In the genomic region with DNA sequence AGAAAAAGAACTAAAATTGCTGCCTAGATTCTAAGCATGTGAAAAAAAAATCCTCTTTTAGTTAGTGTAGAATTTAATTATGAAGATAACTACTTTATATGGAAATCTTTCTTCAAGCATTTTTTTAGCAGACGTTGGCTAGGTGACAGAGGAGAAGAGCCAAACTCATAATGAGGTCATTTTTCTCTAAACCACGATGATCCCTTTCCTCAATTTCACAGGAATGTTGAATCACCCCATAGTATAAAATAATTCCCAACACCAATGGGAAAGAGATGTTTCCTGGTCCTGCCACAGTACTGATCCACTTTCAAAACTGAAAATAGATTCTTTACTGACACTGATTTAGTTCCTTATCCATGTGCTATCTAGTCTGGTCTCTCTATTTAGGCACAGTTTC, we compare ENCODE assay signal across 22 cellular contexts.
"Had no signal": no experiment of that assay in that cellular context is flagged by ENCODE, and none has a peak within 500 bp of the region (broad histone marks: within the 10 kb centered on the region; RNA-seq: fewer than 3 reads in every experiment).

No MANE protein-coding gene starts in this region.

- H3K4me3 ChIP-seq: coronary artery, esophagus muscularis mucosa, left ventricle myocardium inferior, mucosa of descending colon, pancreas, sigmoid colon, thyroid gland had no signal

- H3K27ac ChIP-seq: brain microvascular endothelial cell, coronary artery, foreskin keratinocyte, left ventricle myocardium inferior, pancreas, sigmoid colon, thyroid gland had no signal

- H3K9me3 ChIP-seq: esophagus muscularis mucosa, left ventricle myocardium inferior, mucosa of descending colon, pancreas, sigmoid colon, thyroid gland had no signal

- H3K4me1 ChIP-seq: foreskin keratinocyte, left ventricle myocardium inferior, sigmoid colon, thyroid gland had no signal

- DNase-seq: activated CD4-positive, alpha-beta memory T cell treated with anti-CD3 and anti-CD28 coated beads, Interleukin-2, amount 10 ng/mL, durations not matched to agents 7 days and 5 days; activated CD4-positive, alpha-beta T cell treated with anti-CD3 and anti-CD28 coated beads for 4 hours; activated effector memory CD4-positive, alpha-beta T cell treated with anti-CD3 and anti-CD28 coated beads, Interleukin-2, amount 50 U/mL, for 16 hours; activated T-cell treated with anti-CD3 and anti-CD28 coated beads, Interleukin-2, amount 50 U/mL, for 4 hours; brain microvascular endothelial cell; glutamatergic neuron; hypothalamus; kidney; left ventricle myocardium inferior; mucosa of descending colon; naive thymus-derived CD4-positive, alpha-beta T cell; pancreas; sigmoid colon; stimulated activated CD4-positive, alpha-beta T cell treated with anti-CD3 and anti-CD28 coated beads, Interleukin-12 subunit alpha, Interleukin-12 subunit beta, amount 100 ng/mL, for 4 hours; stimulated activated CD4-positive, alpha-beta T cell treated with anti-CD3 and anti-CD28 coated beads, Interleukin-2, amount 100 ng/mL, for 24 hours; thyroid gland had no signal

- ATAC-seq: activated naive CD4-positive, alpha-beta T cell treated with anti-CD3 and anti-CD28 coated beads, Interleukin-2, amount 50 U/mL, for 72 hours; activated T-cell treated with anti-CD3 and anti-CD28 coated beads, Interleukin-2, amount 50 U/mL, for 4 hours; foreskin keratinocyte; mucosa of descending colon; naive thymus-derived CD4-positive, alpha-beta T cell; pancreas; stimulated activated effector memory CD8-positive, alpha-beta T cell treated with anti-CD3 and anti-CD28 coated beads, Interleukin-12 subunit alpha, Interleukin-12 subunit beta, amount 100 ng/mL, for 72 hours; WTC11 had no signal

- H3K27me3 ChIP-seq: brain microvascular endothelial cell, esophagus muscularis mucosa, foreskin keratinocyte, pancreas, sigmoid colon, thyroid gland had no signal

- H3K36me3 ChIP-seq: brain microvascular endothelial cell, esophagus muscularis mucosa, left ventricle myocardium inferior, pancreas, sigmoid colon, thyroid gland had no signal
